Comparison of ENCODE assay signal across 8 cellular contexts in genomic region chr11:62678770-62679696, GRCh38. TPM values are rescaled to one million over a fixed set of nuclear protein-coding genes. Genes with fewer than 3 reads are reported as not detected.
DNase-seq lines count a peak whose midpoint lies in the region; ATAC-seq and TF ChIP-seq lines count a peak whose summit lies in the region.

UBXN1 (minus strand) TSS chr11:62679073; CDS start chr11:62678923, 150 bp downstream.

- H3K27ac ChIP-seq in CD4-positive, CD25-positive, alpha-beta regulatory T cell (ENCODE audit: insufficient read depth, low read length, poor library complexity, severe bottlenecking) = peak within 1 kb of the TSS; percentile 95
- H3K27ac ChIP-seq in RWPE2 (ENCODE audit: poor library complexity, severe bottlenecking) = peak within 1 kb of the TSS; percentile 34

- peak within 1 kb of the TSS; percentile 90 for H3K4me3 ChIP-seq in CD4-positive, CD25-positive, alpha-beta regulatory T cell (ENCODE audit: low read depth, low read length)
- H3K4me3 ChIP-seq in RWPE2 (ENCODE audit: severe bottlenecking) (peak within 1 kb of the TSS; percentile 84), fibroblast of mammary gland (ENCODE audit: control insufficient read depth, low read depth, low read length) (peak within 1 kb of the TSS; percentile 89)

- no peaks in the 10 kb centered on the region for H3K27me3 Mint-ChIP-seq in CD4-positive, CD25-positive, alpha-beta regulatory T cell
- H3K27me3 Mint-ChIP-seq in activated T-helper 17 cell treated with anti-CD3 and anti-CD28 coated beads, Interleukin-2, amount 50 U/mL, for 72 hours = no peaks in the 10 kb centered on the region
- H3K27me3 Mint-ChIP-seq in natural killer cell (ENCODE audit: low read depth in 2 of 2) = no peaks in the 10 kb centered on the region

- TF ChIP-seq CTCF in RWPE2 (IDR thresholded peaks at IDR 0.05; ENCODE audit: poor library complexity, severe bottlenecking) (no peak), fibroblast of mammary gland (conservative IDR thresholded peaks at IDR 0.05; ENCODE audit: control insufficient read depth, insufficient read depth, low read depth, low read length) (no peak), natural killer cell (IDR thresholded peaks at IDR 0.05) (no peak)

- peaks cover 18% of the 10 kb centered on the region for H3K36me3 Mint-ChIP-seq in CD4-positive, CD25-positive, alpha-beta regulatory T cell
- peaks cover 47% of the 10 kb centered on the region for H3K36me3 Mint-ChIP-seq in activated T-helper 17 cell treated with anti-CD3 and anti-CD28 coated beads, Interleukin-2, amount 50 U/mL, for 72 hours (ENCODE audit: low read depth)
- H3K36me3 Mint-ChIP-seq in natural killer cell = peaks cover 6% of the 10 kb centered on the region

- peak within 1 kb of the TSS; percentile 91 to 97 (median 94) for H3K4me3 Mint-ChIP-seq in CD4-positive, CD25-positive, alpha-beta regulatory T cell
- H3K4me3 Mint-ChIP-seq in activated T-helper 17 cell treated with anti-CD3 and anti-CD28 coated beads, Interleukin-2, amount 50 U/mL, for 72 hours = peak within 1 kb of the TSS; percentile 79
- H3K4me3 Mint-ChIP-seq in natural killer cell = peak within 1 kb of the TSS; percentile 93

- no peaks in the 10 kb centered on the region for H3K27me3 ChIP-seq in CD4-positive, CD25-positive, alpha-beta regulatory T cell (ENCODE audit: control insufficient read depth, insufficient read depth, low read length)
- H3K27me3 ChIP-seq in RWPE2 (ENCODE audit: insufficient read depth, poor library complexity, severe bottlenecking) = no peaks in the 10 kb centered on the region

- peak; percentile 81 to 89 (median 81) for DNase-seq in CD4-positive, CD25-positive, alpha-beta regulatory T cell
- DNase-seq in Kasumi-1 (lab: John Stamatoyannopoulos, UW) (peak; percentile 89 to 93), RWPE2 (ENCODE audit: low spot score) (peak; percentile 88), fibroblast of mammary gland (ENCODE audit: low read depth) (peak; percentile 99), natural killer cell (peak; percentile 79)
- peak; percentile 72 to 83 (median 80) for DNase-seq in stimulated activated naive CD4-positive, alpha-beta T cell (lab: John Stamatoyannopoulos, UW)

- H3K9me3 ChIP-seq in CD4-positive, CD25-positive, alpha-beta regulatory T cell (ENCODE audit: control insufficient read depth in 2 of 2, low read length in 2 of 2) = no peaks in the 10 kb centered on the region
- H3K9me3 ChIP-seq in RWPE2 (ENCODE audit: severe bottlenecking) = no peaks in the 10 kb centered on the region

- H3K27ac Mint-ChIP-seq in CD4-positive, CD25-positive, alpha-beta regulatory T cell = peak within 1 kb of the TSS; percentile 93 to 96 (median 96)
- peak within 1 kb of the TSS; percentile 83 for H3K27ac Mint-ChIP-seq in activated T-helper 17 cell treated with anti-CD3 and anti-CD28 coated beads, Interleukin-2, amount 50 U/mL, for 72 hours
- H3K27ac Mint-ChIP-seq in natural killer cell = peak within 1 kb of the TSS; percentile 95 to 99

- peaks cover 24% of the 10 kb centered on the region for H3K36me3 ChIP-seq in CD4-positive, CD25-positive, alpha-beta regulatory T cell (ENCODE audit: control insufficient read depth, insufficient read depth, low read length)
- peaks cover 34% of the 10 kb centered on the region for H3K36me3 ChIP-seq in RWPE2 (ENCODE audit: low read depth)

- H3K9me3 Mint-ChIP-seq in CD4-positive, CD25-positive, alpha-beta regulatory T cell = no peaks in the 10 kb centered on the region
- H3K9me3 Mint-ChIP-seq in activated T-helper 17 cell treated with anti-CD3 and anti-CD28 coated beads, Interleukin-2, amount 50 U/mL, for 72 hours = no peaks in the 10 kb centered on the region
- H3K9me3 Mint-ChIP-seq in natural killer cell = no peaks in the 10 kb centered on the region

- intact Hi-C loops in natural killer cell (cut with micrococcal nuclease) = loop anchor here (1.0 to 5.0 kb wide), 3 partner anchors 15 to 252 kb away; partner anchors contain the start of gene TUT1

- peaks cover 29% of the 10 kb centered on the region for H3K4me1 ChIP-seq in CD4-positive, CD25-positive, alpha-beta regulatory T cell (ENCODE audit: control insufficient read depth, insufficient read depth, low read length, poor library complexity, severe bottlenecking)
- peaks cover 9% of the 10 kb centered on the region for H3K4me1 ChIP-seq in RWPE2 (ENCODE audit: insufficient read depth, poor library complexity, severe bottlenecking)

- H3K4me1 Mint-ChIP-seq in CD4-positive, CD25-positive, alpha-beta regulatory T cell = peaks cover 5 to 43% (median 28%) of the 10 kb centered on the region in 4 donors
- H3K4me1 Mint-ChIP-seq in activated T-helper 17 cell treated with anti-CD3 and anti-CD28 coated beads, Interleukin-2, amount 50 U/mL, for 72 hours = peaks cover 25% of the 10 kb centered on the region
- peaks cover 26 to 31% of the 10 kb centered on the region in 2 donors for H3K4me1 Mint-ChIP-seq in natural killer cell

- peak; percentile 84 to 87 for ATAC-seq in CD4-positive, CD25-positive, alpha-beta regulatory T cell (ENCODE audit: low read depth in 2 of 2)
- ATAC-seq in GM21390 (IDR thresholded peaks at IDR 0.05; ENCODE audit: unreplicated experiment) (peak; percentile 74), RWPE2 (ENCODE audit: low read depth) (peak; percentile 77), natural killer cell (peak; percentile 85 to 91 (median 89))
- peak; percentile 91 for ATAC-seq in activated T-helper 17 cell treated with anti-CD3 and anti-CD28 coated beads, Interleukin-2, amount 50 U/mL, for 72 hours (replicated peaks)

RNA-seq across cellular contexts. Expression of gene UBXN1, which starts in this region (rescaled TPM):
- 204 TPM for total RNA-seq in CD4-positive, CD25-positive, alpha-beta regulatory T cell
- 100 to 1,000 TPM; 221 to 252 (median 236) TPM for polyA plus RNA-seq in CD4-positive, CD25-positive, alpha-beta regulatory T cell
- 10 to 100 TPM; 70.7 to 93.4 TPM for total RNA-seq in activated T-helper 17 cell treated with anti-CD3 and anti-CD28 coated beads, Interleukin-2, amount 50 U/mL, for 72 hours
- total RNA-seq in natural killer cell = 100 to 1,000 TPM; 179 to 238 (median 238) TPM

Comparison
In these comparisons a context has a peak if more than half of its experiments do, and no peak if none do; other contexts are left out.
1. Peak in every context shown above with its lines: DNase-seq, ATAC-seq, H3K4me3 ChIP-seq and H3K27ac ChIP-seq.